Comparison of ENCODE assay signal across 16 cellular contexts in the genomic region with DNA sequence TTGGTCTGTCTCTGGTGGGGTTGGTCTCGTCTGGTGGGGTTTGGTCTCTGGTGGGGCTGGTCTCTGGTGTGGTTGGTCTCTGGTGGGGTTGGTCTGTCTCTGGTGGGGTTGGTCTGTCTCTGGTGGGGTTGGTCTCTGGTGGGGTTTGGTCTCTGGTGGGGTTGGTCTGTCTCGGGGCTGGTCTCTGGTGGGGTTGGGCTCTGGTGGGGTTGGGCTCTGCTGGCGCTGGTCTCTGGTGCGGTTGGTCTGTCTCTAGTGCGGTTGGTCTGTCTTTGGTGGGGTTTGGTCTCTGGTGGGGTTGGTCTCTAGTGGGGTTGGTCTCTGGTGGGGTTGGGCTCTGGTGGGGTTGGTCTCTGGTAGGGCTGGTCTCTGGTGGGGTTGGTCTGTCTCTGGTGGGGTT. TPM values are rescaled to one million over a fixed set of nuclear protein-coding genes. Genes with fewer than 3 reads are reported as not detected.
DNase-seq lines count a peak whose midpoint lies in the region; ATAC-seq, FAIRE-seq and TF ChIP-seq lines count a peak whose summit lies in the region.
"Had no signal": no experiment of that assay in that cellular context is flagged by ENCODE, and none has a peak within 500 bp of the region (broad histone marks: within the 10 kb centered on the region; RNA-seq: fewer than 3 reads in every experiment).

No MANE protein-coding gene starts in this region.

- H3K9me3 Mint-ChIP-seq in progenitor cell of endocrine pancreas (ENCODE audit: low read depth) = no peaks in the 10 kb centered on the region
- H3K9me3 Mint-ChIP-seq: CD4-positive, CD25-positive, alpha-beta regulatory T cell; HFFc6 had no signal

- H3K4me3 ChIP-seq in HepG2 (replicated peaks in 1 of 3; ENCODE audit: insufficient read depth in 1 of 3, low read depth in 2 of 3, low read length in 3 of 3) = peak overlapping the region in 2 of 3 experiments; percentile 49 to 71; a peak in 2 of 6 replicates
- H3K4me3 ChIP-seq in transverse colon = no peak overlapping the region
- H3K4me3 ChIP-seq: SJSA1 had no signal

- TF ChIP-seq EP300 in HepG2 (IDR thresholded peaks at IDR 0.05; ENCODE audit: low read depth in 2 of 2, low read length in 2 of 2) (no peak), HepG2 (CRISPR knock-in tag; IDR thresholded peaks at IDR 0.05; ENCODE audit: borderline replicate concordance) (no peak), transverse colon (IDR thresholded peaks at IDR 0.05; ENCODE audit: low read depth) (no peak)

- TF ChIP-seq RAD21 in HepG2 (CRISPR knock-in tag; IDR thresholded peaks at IDR 0.05) = no peak

- POLR2A ChIA-PET in HepG2 (lab: Yijun Ruan, JAX) = interaction anchor here (1.0 to 2.1 kb wide), 9 partner anchors 12 to 113 kb away, joined by 3 to 33 read pairs (median 6); partner anchors contain the start of genes CD74 and RPS14

- peaks cover 45% of the 10 kb centered on the region for H3K4me1 ChIP-seq in HepG2 (ENCODE audit: insufficient read depth, low read length)
- H3K4me1 ChIP-seq in transverse colon = peaks cover 0 to 12% (median 10%) of the 10 kb centered on the region in 4 donors
- H3K4me1 ChIP-seq: SJSA1 had no signal

- H3K4me2 ChIP-seq in HepG2 (ENCODE audit: low read depth, low read length) = peak overlapping the region; percentile 99

- no peak for TF ChIP-seq POLR2A in HepG2 (IDR thresholded peaks at IDR 0.05; ENCODE audit: insufficient read depth in 1 of 2, low read depth in 2 of 2, low read length in 2 of 2)
- no peak for TF ChIP-seq POLR2A in transverse colon (IDR thresholded peaks at IDR 0.05)

- no peak for FAIRE-seq in HepG2 (lab: Jason Lieb, UNC)
- FAIRE-seq: H1 had no signal

- H3K36me3 ChIP-seq in HepG2 (replicated peaks in 1 of 2; ENCODE audit: control insufficient read depth in 1 of 2, insufficient read depth in 2 of 2, low read length in 2 of 2) (no peaks in the 10 kb centered on the region), transverse colon (no peaks in the 10 kb centered on the region)
- H3K36me3 ChIP-seq: SJSA1 had no signal

- peak overlapping the region; percentile 82 for H3K27ac Mint-ChIP-seq in T-helper 17 cell
- peak overlapping the region; percentile 43 for H3K27ac Mint-ChIP-seq in progenitor cell of endocrine pancreas
- H3K27ac Mint-ChIP-seq: CD4-positive, CD25-positive, alpha-beta regulatory T cell; HFFc6 had no signal

- H3K9me3 ChIP-seq in T-helper 17 cell (ENCODE audit: control insufficient read depth, low read length, poor library complexity, severe bottlenecking) = no peaks in the 10 kb centered on the region
- H3K9me3 ChIP-seq in HepG2 (ENCODE audit: low read length) = no peaks in the 10 kb centered on the region
- H3K9me3 ChIP-seq in transverse colon = no peaks in the 10 kb centered on the region
- H3K9me3 ChIP-seq: SJSA1 had no signal

- H3K4me3 Mint-ChIP-seq in T-helper 17 cell (no peak overlapping the region), progenitor cell of endocrine pancreas (ENCODE audit: low read depth) (no peak overlapping the region)
- H3K4me3 Mint-ChIP-seq: CD4-positive, CD25-positive, alpha-beta regulatory T cell; HFFc6 had no signal

- in situ Hi-C loops in HepG2 (cut with HindIII; ENCODE audit: extremely low pct_ligation_motif_present, low pct_unique_long_range_greater_than_20kb) = no loop called here
- in situ Hi-C loops in transverse colon (cut with MboI; ENCODE audit: low pct_ligation_motif_present in 1 of 4, low pct_unique_long_range_greater_than_20kb in 1 of 4, low sequenced_read_pairs in 3 of 4) = loop anchor here (25.0 kb wide), 3 partner anchors 167 to 292 kb away; partner anchors contain the start of genes CDX1 (in 2 of the 4) and PDGFRB (in 2 of the 4)

- no peak overlapping the region for H2AFZ ChIP-seq in HepG2 (ENCODE audit: low read length)

- H3K27ac ChIP-seq in HepG2 (ENCODE audit: extremely low read length, insufficient read depth, low read length) (peak overlapping the region; percentile 89), transverse colon (peak overlapping the region in 3 of 4 donors; percentile 31 to 45 (median 32))
- H3K27ac ChIP-seq: SJSA1 had no signal

- H3K79me2 ChIP-seq in HepG2 (ENCODE audit: insufficient read depth, low read length) = no peaks in the 10 kb centered on the region

- ATAC-seq in T-helper 17 cell = no peak
- no peak for ATAC-seq in HepG2
- no peak for ATAC-seq in HG02852 (IDR thresholded peaks at IDR 0.05; ENCODE audit: unreplicated experiment)
- no peak for ATAC-seq in HG03442 (IDR thresholded peaks at IDR 0.05; ENCODE audit: unreplicated experiment)

- TF ChIP-seq CTCF in HepG2 (CRISPR knock-in tag; IDR thresholded peaks at IDR 0.05) (no peak), progenitor cell of endocrine pancreas (IDR thresholded peaks at IDR 0.05; ENCODE audit: unreplicated experiment) (no peak), transverse colon (IDR thresholded peaks at IDR 0.05) (no peak)

- intact Hi-C loops in HepG2 (cut with micrococcal nuclease; ENCODE audit: unreplicated experiment) (loop anchor here (2.0 to 10.0 kb wide), 2 partner anchors 16 to 284 kb away; partner anchors contain the start of gene CD74), transverse colon (cut with DNase I; ENCODE audit: low total_unique reads) (no loop called here)

- no peak for DNase-seq in T-helper 17 cell
- no peak for DNase-seq in HepG2 (ENCODE audit: low spot score)
- no peak for DNase-seq in progenitor cell of endocrine pancreas (ENCODE audit: low spot score, unreplicated experiment)
- DNase-seq in transverse colon = no peak
- no peak for DNase-seq in activated effector memory CD4-positive, alpha-beta T cell treated with anti-CD3 and anti-CD28 coated beads, Interleukin-2, amount 50 U/mL, for 16 hours
- DNase-seq: AML-193; CD4-positive, CD25-positive, alpha-beta regulatory T cell; DMS79; HFFc6; NCI-H1436 treated with DMSO at 0.1 percent for 48 hours; NCI-H226; NCI-H526 treated with DMSO at 0.1 percent for 48 hours had no signal

- H3K27me3 ChIP-seq in HepG2 (ENCODE audit: control insufficient read depth in 1 of 2, insufficient read depth in 2 of 2, low read length in 2 of 2) (no peaks in the 10 kb centered on the region; a peak in 1 of 5 replicates), transverse colon (no peaks in the 10 kb centered on the region)
- H3K27me3 ChIP-seq: SJSA1 had no signal

- WGBS in HepG2 (ENCODE audit: low lambda C conversion rate) = 20% methylated on average over 2 of the region's 5 CpGs
- 74 to 93% methylated on average over 4 to 5 of the region's 5 CpGs for WGBS in transverse colon (ENCODE audit: low coverage in 1 of 2), 2 donors

- peak overlapping the region; percentile 80; the same call in 1 of the 2 replicates for H3K9ac ChIP-seq in HepG2 (ENCODE audit: insufficient read depth, low read depth, low read length)

- H3K4me1 Mint-ChIP-seq in T-helper 17 cell = peaks cover 7% of the 10 kb centered on the region
- H3K4me1 Mint-ChIP-seq in progenitor cell of endocrine pancreas (ENCODE audit: low read depth) = peaks cover 7% of the 10 kb centered on the region
- H3K4me1 Mint-ChIP-seq: CD4-positive, CD25-positive, alpha-beta regulatory T cell had no signal

- no TSS peak for BruUV-seq in HepG2 (replicated peaks; lab: Mats Ljungman, UMichigan)

- CTCF ChIA-PET in HepG2 (lab: Yijun Ruan, JAX; ENCODE audit: low intra/inter-chr PET ratio, low total read pairs) = no interaction called here

- H3K36me3 Mint-ChIP-seq in T-helper 17 cell (ENCODE audit: low read depth) (peaks cover 9% of the 10 kb centered on the region), progenitor cell of endocrine pancreas (ENCODE audit: insufficient read depth) (no peaks in the 10 kb centered on the region)
- H3K36me3 Mint-ChIP-seq: CD4-positive, CD25-positive, alpha-beta regulatory T cell had no signal

- H3K27me3 Mint-ChIP-seq in T-helper 17 cell = peaks cover 12% of the 10 kb centered on the region
- H3K27me3 Mint-ChIP-seq in progenitor cell of endocrine pancreas = peaks cover 3% of the 10 kb centered on the region

- H4K20me1 ChIP-seq in HepG2 (ENCODE audit: insufficient read depth, low read length) = no peaks in the 10 kb centered on the region

RNA-seq across cellular contexts. Expression of gene CD74, which starts 16.3 kb away (rescaled TPM):
- total RNA-seq in T-helper 17 cell (100 to 1,000 TPM; 477 to 721 TPM), HepG2 (2016; rRNA removed; fragmentation: Illumina TruSeq; extraction: Trizol) (30.1 and 84.4 TPM in 2 replicates), progenitor cell of endocrine pancreas (41.3 and 45.8 TPM in 2 replicates), transverse colon (100 to 1,000 TPM in 3 of 4 donors, 10 to 100 TPM in 1; 54.3 to 451 (median 259) TPM)
- total RNA-seq in HepG2 (2016; cell fraction: cytosol; rRNA removed; fragmentation: Illumina TruSeq; extraction: Trizol; ENCODE audit: low read depth) = 19.1 and 22.1 TPM in 2 replicates
- 30.1 and 86.9 TPM in 2 replicates for total RNA-seq in HepG2 (2016; cell fraction: insoluble cytoplasmic fraction; rRNA removed; fragmentation: Illumina TruSeq; extraction: Trizol)
- total RNA-seq in HepG2 (2016; cell fraction: membrane; rRNA removed; fragmentation: Illumina TruSeq; extraction: Trizol) = 23.8 and 31.1 TPM in 2 replicates
- 88.0 and 96.2 TPM in 2 replicates for total RNA-seq in HepG2 (2016; cell fraction: nucleus; rRNA removed; fragmentation: Illumina TruSeq; extraction: Trizol)
- polyA plus RNA-seq in HepG2 (2011; rRNA removed) = 34.1 and 56.4 TPM in 2 replicates
- 24.7 and 30.8 TPM in 2 replicates for polyA plus RNA-seq in HepG2 (2011; cell fraction: cytosol; rRNA removed)
- polyA plus RNA-seq in HepG2 (2011; cell fraction: nucleus; rRNA removed) = 26.5 and 30.9 TPM in 2 replicates
- 73.1 and 87.1 TPM in 2 replicates for polyA plus RNA-seq in HepG2 (2012)
- 44.1 and 51.7 TPM in 2 replicates for polyA plus RNA-seq in HepG2 (2016; cell fraction: cytosol; fragmentation: Illumina TruSeq; extraction: Trizol; ENCODE audit: low read depth)
- 52.1 and 69.3 TPM in 2 replicates for polyA plus RNA-seq in HepG2 (2016; cell fraction: insoluble cytoplasmic fraction; fragmentation: Illumina TruSeq; extraction: Trizol; ENCODE audit: low read depth)
- polyA plus RNA-seq in HepG2 (2016; cell fraction: membrane; fragmentation: Illumina TruSeq; extraction: Trizol; ENCODE audit: low read depth) = 51.1 and 54.1 TPM in 2 replicates
- polyA plus RNA-seq in HepG2 (2016; cell fraction: nucleus; fragmentation: Illumina TruSeq; extraction: Trizol; ENCODE audit: insufficient read depth, low read depth) = 232 and 243 TPM in 2 replicates
- polyA minus RNA-seq in HepG2 (2011; rRNA and poly(A)+ RNA removed; ENCODE audit: low replicate concordance) = 2.5 and 52.0 TPM in 2 replicates
- 21.3 and 26.3 TPM in 2 replicates for polyA minus RNA-seq in HepG2 (2011; cell fraction: cytosol; rRNA and poly(A)+ RNA removed)
- polyA minus RNA-seq in HepG2 (2011; cell fraction: nucleus; rRNA and poly(A)+ RNA removed) = 11.5 and 16.5 TPM in 2 replicates
- total RNA-seq: SJSA1 had no signal

RNA-seq across cellular contexts. Expression of gene RPS14, which starts 20.6 kb away (rescaled TPM):
- total RNA-seq in T-helper 17 cell = 1,000 to 10,000 TPM; 3,455 to 4,953 TPM
- 2,116 and 2,466 TPM in 2 replicates for total RNA-seq in HepG2 (2016; rRNA removed; fragmentation: Illumina TruSeq; extraction: Trizol)
- 3,305 and 3,520 TPM in 2 replicates for total RNA-seq in HepG2 (2016; cell fraction: cytosol; rRNA removed; fragmentation: Illumina TruSeq; extraction: Trizol; ENCODE audit: low read depth)
- total RNA-seq in HepG2 (2016; cell fraction: insoluble cytoplasmic fraction; rRNA removed; fragmentation: Illumina TruSeq; extraction: Trizol) = 2,149 and 2,588 TPM in 2 replicates
- total RNA-seq in HepG2 (2016; cell fraction: membrane; rRNA removed; fragmentation: Illumina TruSeq; extraction: Trizol) = 4,929 and 5,069 TPM in 2 replicates
- total RNA-seq in HepG2 (2016; cell fraction: nucleus; rRNA removed; fragmentation: Illumina TruSeq; extraction: Trizol) = 644 and 721 TPM in 2 replicates
- 3,058 and 3,295 TPM in 2 replicates for polyA plus RNA-seq in HepG2 (2011; rRNA removed)
- 6,315 and 8,239 TPM in 2 replicates for polyA plus RNA-seq in HepG2 (2011; cell fraction: cytosol; rRNA removed)
- polyA plus RNA-seq in HepG2 (2011; cell fraction: nucleus; rRNA removed) = 1,184 and 1,580 TPM in 2 replicates
- polyA plus RNA-seq in HepG2 (2012) = 3,506 and 4,895 TPM in 2 replicates
- polyA plus RNA-seq in HepG2 (2016; cell fraction: cytosol; fragmentation: Illumina TruSeq; extraction: Trizol; ENCODE audit: low read depth) = 3,347 and 3,785 TPM in 2 replicates
- 2,246 and 2,277 TPM in 2 replicates for polyA plus RNA-seq in HepG2 (2016; cell fraction: insoluble cytoplasmic fraction; fragmentation: Illumina TruSeq; extraction: Trizol; ENCODE audit: low read depth)
- polyA plus RNA-seq in HepG2 (2016; cell fraction: membrane; fragmentation: Illumina TruSeq; extraction: Trizol; ENCODE audit: low read depth) = 4,452 and 4,569 TPM in 2 replicates
- 1,056 and 1,136 TPM in 2 replicates for polyA plus RNA-seq in HepG2 (2016; cell fraction: nucleus; fragmentation: Illumina TruSeq; extraction: Trizol; ENCODE audit: insufficient read depth, low read depth)
- polyA minus RNA-seq in HepG2 (2011; rRNA and poly(A)+ RNA removed; ENCODE audit: low replicate concordance) = 795 and 1,496 TPM in 2 replicates
- polyA minus RNA-seq in HepG2 (2011; cell fraction: cytosol; rRNA and poly(A)+ RNA removed) = 375 and 432 TPM in 2 replicates
- polyA minus RNA-seq in HepG2 (2011; cell fraction: nucleus; rRNA and poly(A)+ RNA removed) = 180 and 283 TPM in 2 replicates
- 1,941 and 2,072 TPM in 2 replicates for total RNA-seq in progenitor cell of endocrine pancreas
- 1,000 to 10,000 TPM; 1,179 to 2,387 (median 1,878) TPM for total RNA-seq in transverse colon

Comparison
In these comparisons a context has a peak if more than half of its experiments do, and no peak if none do; other contexts are left out.
1. H3K4me3 ChIP-seq: peak in HepG2 (2 of 3); none in transverse colon (0 of 4).